ENCODE assay signal across 8 cellular contexts in genomic region chr6:108835218-108835850, GRCh38. TPM values are rescaled to one million over a fixed set of nuclear protein-coding genes. Genes with fewer than 3 reads are reported as not detected.
DNase-seq lines count a peak whose midpoint lies in the region; ATAC-seq and TF ChIP-seq lines count a peak whose summit lies in the region.

No MANE protein-coding gene starts in this region.

- H3K4me2 ChIP-seq in OCI-LY3 (ENCODE audit: low read length) = peak overlapping the region; percentile 57

- H3K27ac ChIP-seq in OCI-LY3 (ENCODE audit: low read length) = no peak overlapping the region

- no peaks in the 10 kb centered on the region for H3K36me3 ChIP-seq in OCI-LY3 (replicated peaks; ENCODE audit: low read depth, low read length)

- no peak overlapping the region for H3K4me3 Mint-ChIP-seq in naive B cell

- H3K9ac ChIP-seq in OCI-LY3 (ENCODE audit: low read length) = no peak overlapping the region

- peaks cover 18% of the 10 kb centered on the region for H3K4me1 ChIP-seq in OCI-LY3 (ENCODE audit: low read length)

- TF ChIP-seq CTCF in OCI-LY3 (IDR thresholded peaks at IDR 0.05; ENCODE audit: low read depth, low read length) = peak; percentile 69

- no peaks in the 10 kb centered on the region for H3K9me3 Mint-ChIP-seq in naive B cell

- peaks cover 75% of the 10 kb centered on the region for H3K27me3 ChIP-seq in OCI-LY3 (ENCODE audit: low read depth, low read length)

- peaks cover 15 to 24% (median 17%) of the 10 kb centered on the region in 3 donors for H3K4me1 Mint-ChIP-seq in naive B cell

- DNase-seq in C1 segment of cervical spinal cord (lab: John Stamatoyannopoulos, UW) = peak in 13 of 14 donors; percentile 23 to 84 (median 72)
- peak in 74 of 76 experiments; percentile 27 to 89 (median 78) for DNase-seq in HUDEP-2 (lab: John Stamatoyannopoulos, UW; ENCODE audit: unreplicated experiment in 76 of 76)
- peak; percentile 76 for DNase-seq in activated T-cell treated with anti-CD3 and anti-CD28 coated beads for 1 hour (ENCODE audit: low read depth)
- peak; percentile 73 for DNase-seq in naive B cell
- DNase-seq in stimulated activated CD8-positive, alpha-beta memory T cell treated with anti-CD3 and anti-CD28 coated beads, Interleukin-7, amount 100 ng/mL, for 48 hours (ENCODE audit: extremely low read depth in 1 of 2, low read depth in 1 of 2) = peak; percentile 60 to 71

- no peaks in the 10 kb centered on the region for H3K9me3 ChIP-seq in OCI-LY3 (ENCODE audit: insufficient read depth, low read length)

- peaks cover 12 to 25% (median 19%) of the 10 kb centered on the region in 3 donors for H3K27me3 Mint-ChIP-seq in naive B cell

- peak; percentile 79 for ATAC-seq in GM19372 (IDR thresholded peaks at IDR 0.05; ENCODE audit: low read depth, unreplicated experiment)
- peak; percentile 97 for ATAC-seq in esophagus mucosa
- peak; percentile 90 to 94 for ATAC-seq in naive B cell (ENCODE audit: low read depth in 2 of 2)

- no peaks in the 10 kb centered on the region for H3K79me2 ChIP-seq in OCI-LY3 (ENCODE audit: low read length)

- H3K4me3 ChIP-seq in OCI-LY3 (ENCODE audit: low read length) = peak overlapping the region; percentile 35; the same call in 1 of the 2 replicates

- H2AFZ ChIP-seq in OCI-LY3 (ENCODE audit: low read depth, low read length) = no peak overlapping the region

- H3K36me3 Mint-ChIP-seq in naive B cell = no peaks in the 10 kb centered on the region

- H4K20me1 ChIP-seq in OCI-LY3 (ENCODE audit: insufficient read depth, low read length) = 0 out of 2 replicates have a peak, but pooled peaks cover 4% of the 10 kb centered on the region

- H3K27ac Mint-ChIP-seq in naive B cell = peak overlapping the region in 1 of 6 donors; percentile 54

RNA-seq across cellular contexts. Expression of gene ARMC2, which starts 12.9 kb away (rescaled TPM):
- 2.0 TPM for total RNA-seq in esophagus mucosa
- 1 to 10 TPM; 3.4 to 4.9 (median 4.4) TPM for polyA plus RNA-seq in naive B cell (ENCODE audit: low read depth in 6 of 6)
